Comparison of ENCODE assay signal across 37 cellular contexts in genomic region chr9:136416914-136417313, GRCh38.
"Had no signal": no experiment of that assay in that cellular context is flagged by ENCODE, and none has a peak within 500 bp of the region (broad histone marks: within the 10 kb centered on the region; RNA-seq: fewer than 3 reads in every experiment).

No MANE protein-coding gene starts in this region.

- H3K27me3 ChIP-seq: adrenal gland, body of pancreas, brain microvascular endothelial cell, breast epithelium had no signal

- FAIRE-seq: astrocyte, TTC549 had no signal

- H3K27me3 Mint-ChIP-seq: activated B cell treated with CpG ODN at 0.5 μM for 24 hours; activated CD4-positive, alpha-beta memory T cell treated with anti-CD3 and anti-CD28 coated beads for 36 hours; activated CD4-positive, alpha-beta T cell treated with anti-CD3 and anti-CD28 coated beads, Interleukin-2, amount 10 ng/mL, durations not matched to agents 24 days and 14 days; activated CD8-positive, alpha-beta T cell treated with anti-CD3 and anti-CD28 coated beads for 36 hours; activated naive CD8-positive, alpha-beta T cell treated with anti-CD3 and anti-CD28 coated beads for 36 hours; activated T-helper 17 cell treated with anti-CD3 and anti-CD28 coated beads, Interleukin-2, amount 50 U/mL, for 72 hours had no signal

- DNase-seq: activated B cell treated with CpG ODN at 0.5 μM for 24 hours; activated CD4-positive, alpha-beta memory T cell treated with anti-CD3 and anti-CD28 coated beads for 36 hours; activated CD4-positive, alpha-beta T cell treated with anti-CD3 and anti-CD28 coated beads for 4 hours; activated CD4-positive, alpha-beta T cell treated with anti-CD3 and anti-CD28 coated beads, Interleukin-2, amount 10 ng/mL, durations not matched to agents 24 days and 14 days; activated CD4-positive, alpha-beta T cell treated with anti-CD3 and anti-CD28 coated beads, Interleukin-2, amount 50 U/mL, for 1 hour; activated CD4-positive, alpha-beta T cell treated with anti-CD3 and anti-CD28 coated beads, Interleukin-2, amount 50 U/mL, for 4 hours; activated CD4-positive, CD25-positive, alpha-beta regulatory T cell treated with anti-CD3 and anti-CD28 coated beads, Interleukin-2, amount 50 U/mL, for 72 hours; activated CD8-positive, alpha-beta memory T cell treated with anti-CD3 and anti-CD28 coated beads, Interleukin-2, amount 50 U/mL, for 4 hours; activated CD8-positive, alpha-beta T cell treated with anti-CD3 and anti-CD28 coated beads for 36 hours; activated effector memory CD4-positive, alpha-beta T cell treated with anti-CD3 and anti-CD28 coated beads, Interleukin-2, amount 50 U/mL, for 16 hours; activated gamma-delta T cell treated with Interleukin-2 at 50 U/mL for 16 hours; activated naive CD4-positive, alpha-beta T cell; activated naive CD4-positive, alpha-beta T cell treated with anti-CD3 and anti-CD28 coated beads for 36 hours; activated naive CD4-positive, alpha-beta T cell treated with anti-CD3 and anti-CD28 coated beads, Interleukin-2, amount 50 U/mL, for 16 hours; activated naive CD8-positive, alpha-beta T cell treated with anti-CD3 and anti-CD28 coated beads for 36 hours; activated T-cell treated with anti-CD3 and anti-CD28 coated beads for 4 hours; activated T-cell treated with anti-CD3 and anti-CD28 coated beads, Interleukin-2, amount 50 U/mL, for 1 hour; activated T-cell treated with anti-CD3 and anti-CD28 coated beads, Interleukin-2, amount 50 U/mL, for 4 hours; activated T-cell treated with anti-CD3 and anti-CD28 coated beads, Interleukin-2, amount 50 U/mL, for 72 hours; adrenal gland; amniotic stem cell; aorta; body of pancreas; brain microvascular endothelial cell; central memory CD4-positive, alpha-beta T cell; T-helper 1 cell; T-helper 2 cell; T-helper 9 cell had no signal

- ATAC-seq: activated CD8-positive, alpha-beta T cell treated with anti-CD3 and anti-CD28 coated beads for 36 hours; activated naive CD4-positive, alpha-beta T cell treated with anti-CD3 and anti-CD28 coated beads, Interleukin-2, amount 50 U/mL, for 72 hours; activated T-cell treated with anti-CD3 and anti-CD28 coated beads, Interleukin-2, amount 50 U/mL, for 4 hours; activated T-cell treated with anti-CD3 and anti-CD28 coated beads, Interleukin-2, amount 50 U/mL, for 72 hours; activated T-helper 17 cell treated with anti-CD3 and anti-CD28 coated beads, Interleukin-2, amount 50 U/mL, for 72 hours; body of pancreas had no signal

- H3K4me3 ChIP-seq: adrenal gland, body of pancreas, breast epithelium had no signal

- H3K4me3 Mint-ChIP-seq: activated B cell treated with CpG ODN at 0.5 μM for 24 hours; activated CD4-positive, alpha-beta memory T cell treated with anti-CD3 and anti-CD28 coated beads for 36 hours; activated CD4-positive, alpha-beta T cell treated with anti-CD3 and anti-CD28 coated beads, Interleukin-2, amount 10 ng/mL, durations not matched to agents 24 days and 14 days; activated CD8-positive, alpha-beta T cell treated with anti-CD3 and anti-CD28 coated beads for 36 hours; activated naive CD4-positive, alpha-beta T cell treated with anti-CD3 and anti-CD28 coated beads for 36 hours; activated naive CD8-positive, alpha-beta T cell treated with anti-CD3 and anti-CD28 coated beads for 36 hours; activated T-cell treated with anti-CD3 and anti-CD28 coated beads, Interleukin-2, amount 50 U/mL, for 4 hours; activated T-cell treated with anti-CD3 and anti-CD28 coated beads, Interleukin-2, amount 50 U/mL, for 72 hours; activated T-helper 1 cell treated with anti-CD3 and anti-CD28 coated beads, Interleukin-12 subunit alpha, Interleukin-12 subunit beta, Interleukin-2, Interleukin-4 antibody, amounts not matched to agents 30 ng/mL and 10 ng/mL and 1 ng/mL, durations not matched to agents 14 hours and 24 hours and 36 hours; activated T-helper 17 cell treated with anti-CD3 and anti-CD28 coated beads, Interleukin-2, amount 50 U/mL, for 72 hours; T-helper 1 cell treated with Interleukin-12 subunit alpha and Interleukin-12 subunit beta and Interleukin-4 antibody, amounts not matched to agents 30 μg/mL and 1 μg/mL, for 36 hours; T-helper 2 cell treated with Interferon-gamma antibody and Interleukin-4, amounts not matched to agents 5 μg/mL and 100 μg/mL, for 36 hours had no signal

- H3K9me3 Mint-ChIP-seq: activated B cell treated with CpG ODN at 0.5 μM for 24 hours; activated CD4-positive, alpha-beta memory T cell treated with anti-CD3 and anti-CD28 coated beads for 36 hours; activated CD4-positive, alpha-beta T cell treated with anti-CD3 and anti-CD28 coated beads, Interleukin-2, amount 10 ng/mL, durations not matched to agents 24 days and 14 days; activated CD8-positive, alpha-beta T cell treated with anti-CD3 and anti-CD28 coated beads for 36 hours; activated naive CD4-positive, alpha-beta T cell treated with anti-CD3 and anti-CD28 coated beads for 36 hours; activated naive CD4-positive, alpha-beta T cell treated with anti-CD3 and anti-CD28 coated beads, Interleukin-2, amount 50 U/mL, for 72 hours; activated naive CD8-positive, alpha-beta T cell treated with anti-CD3 and anti-CD28 coated beads for 36 hours; activated T-cell treated with anti-CD3 and anti-CD28 coated beads, Interleukin-2, amount 50 U/mL, for 4 hours; activated T-cell treated with anti-CD3 and anti-CD28 coated beads, Interleukin-2, amount 50 U/mL, for 72 hours; activated T-helper 1 cell treated with anti-CD3 and anti-CD28 coated beads, Interleukin-12 subunit alpha, Interleukin-12 subunit beta, Interleukin-2, Interleukin-4 antibody, amounts not matched to agents 30 ng/mL and 10 ng/mL and 1 ng/mL, durations not matched to agents 14 hours and 24 hours and 36 hours; activated T-helper 17 cell treated with anti-CD3 and anti-CD28 coated beads, Interleukin-2, amount 50 U/mL, for 72 hours; T-helper 1 cell treated with Interleukin-12 subunit alpha and Interleukin-12 subunit beta and Interleukin-4 antibody, amounts not matched to agents 30 μg/mL and 1 μg/mL, for 36 hours; T-helper 2 cell treated with Interferon-gamma antibody and Interleukin-4, amounts not matched to agents 5 μg/mL and 100 μg/mL, for 36 hours had no signal

- H3K27ac Mint-ChIP-seq: activated B cell treated with CpG ODN at 0.5 μM for 24 hours; activated CD4-positive, alpha-beta memory T cell treated with anti-CD3 and anti-CD28 coated beads for 36 hours; activated CD4-positive, alpha-beta T cell treated with anti-CD3 and anti-CD28 coated beads, Interleukin-2, amount 10 ng/mL, durations not matched to agents 24 days and 14 days; activated CD8-positive, alpha-beta T cell treated with anti-CD3 and anti-CD28 coated beads for 36 hours; activated naive CD4-positive, alpha-beta T cell treated with anti-CD3 and anti-CD28 coated beads for 36 hours; activated naive CD8-positive, alpha-beta T cell treated with anti-CD3 and anti-CD28 coated beads for 36 hours; activated T-cell treated with anti-CD3 and anti-CD28 coated beads, Interleukin-2, amount 50 U/mL, for 72 hours; activated T-helper 1 cell treated with anti-CD3 and anti-CD28 coated beads, Interleukin-12 subunit alpha, Interleukin-12 subunit beta, Interleukin-2, Interleukin-4 antibody, amounts not matched to agents 30 ng/mL and 10 ng/mL and 1 ng/mL, durations not matched to agents 14 hours and 24 hours and 36 hours; activated T-helper 17 cell treated with anti-CD3 and anti-CD28 coated beads, Interleukin-2, amount 50 U/mL, for 72 hours; T-helper 1 cell treated with Interleukin-12 subunit alpha and Interleukin-12 subunit beta and Interleukin-4 antibody, amounts not matched to agents 30 μg/mL and 1 μg/mL, for 36 hours; T-helper 2 cell treated with Interferon-gamma antibody and Interleukin-4, amounts not matched to agents 5 μg/mL and 100 μg/mL, for 36 hours had no signal

- H3K27ac ChIP-seq: adrenal gland, body of pancreas, brain microvascular endothelial cell, breast epithelium, VCaP had no signal

- H3K9me3 ChIP-seq: adrenal gland, body of pancreas, breast epithelium had no signal
